3 cellular contexts compared by ENCODE assay signal in the genomic region with DNA sequence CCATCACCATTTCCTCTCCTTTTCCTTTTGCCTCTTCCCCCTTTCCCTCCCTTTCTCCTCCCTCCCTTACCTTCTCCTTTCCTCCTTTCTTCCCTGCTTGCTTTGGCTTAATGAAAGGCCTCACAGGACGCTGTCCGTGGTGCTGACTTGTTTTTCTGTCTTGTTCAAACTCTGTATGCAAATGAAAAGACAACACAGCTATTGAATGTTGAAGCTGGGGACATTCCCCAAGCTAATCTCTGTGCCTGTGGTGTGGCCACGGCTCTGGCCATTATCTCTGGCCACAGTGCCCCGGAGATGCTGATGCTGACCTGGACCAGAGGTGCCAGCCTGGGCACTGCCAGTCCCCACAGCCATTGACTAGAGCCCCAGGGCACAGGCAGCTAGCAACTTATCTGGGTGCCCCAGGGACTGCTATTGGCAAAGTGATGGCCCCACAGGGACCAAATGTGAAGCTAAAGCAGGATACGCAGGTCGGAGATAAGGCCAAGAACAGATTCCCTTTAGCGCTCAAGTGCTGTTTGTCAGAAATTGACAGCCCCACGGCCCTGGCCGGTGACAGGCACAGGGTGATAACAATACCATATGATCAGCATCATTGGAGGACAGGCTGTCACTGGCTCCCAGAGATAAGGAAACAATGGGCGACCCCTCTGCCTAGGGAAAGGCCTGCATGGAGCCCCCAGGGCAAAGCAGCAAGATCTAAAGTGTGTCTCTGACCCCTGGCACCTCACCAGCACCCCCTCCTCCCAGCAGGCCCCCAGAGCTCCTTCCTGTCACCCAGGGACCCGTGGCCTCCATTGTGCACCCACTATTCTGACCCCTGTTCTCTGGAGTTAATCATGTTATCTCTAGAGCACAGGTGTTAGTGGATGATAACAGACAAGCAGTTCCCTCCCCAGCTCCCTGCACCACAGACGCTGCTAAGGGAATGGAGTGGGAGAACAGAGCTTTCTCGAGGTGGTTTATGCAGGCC.
TF ChIP-seq lines count a peak whose summit lies in the region.

No MANE protein-coding gene starts in this region.

TF ChIP-seq in SK-N-SH treated with all-trans-retinoic acid at 6 μM for 48 hours, 23 proteins besides CTCF, POLR2A, EP300 and RAD21:
- TF ChIP-seq ZNF70 (CRISPR knock-in tag; IDR thresholded peaks at IDR 0.05) = no peak
- 0 out of 2 replicates have a peak, but pooled peaks have one; percentile 66 for TF ChIP-seq CSDC2 (CRISPR knock-in tag; IDR thresholded peaks at IDR 0.05)
- TF ChIP-seq ISL1 (CRISPR knock-in tag; IDR thresholded peaks at IDR 0.05) = no peak
- no peak for TF ChIP-seq TOX (CRISPR knock-in tag; IDR thresholded peaks at IDR 0.05; ENCODE audit: borderline replicate concordance)
- TF ChIP-seq TCF4 (CRISPR knock-in tag; IDR thresholded peaks at IDR 0.05; ENCODE audit: borderline replicate concordance) = peak; percentile 52; the same call in 1 of the 2 replicates
- TF ChIP-seq, protein P1, sequence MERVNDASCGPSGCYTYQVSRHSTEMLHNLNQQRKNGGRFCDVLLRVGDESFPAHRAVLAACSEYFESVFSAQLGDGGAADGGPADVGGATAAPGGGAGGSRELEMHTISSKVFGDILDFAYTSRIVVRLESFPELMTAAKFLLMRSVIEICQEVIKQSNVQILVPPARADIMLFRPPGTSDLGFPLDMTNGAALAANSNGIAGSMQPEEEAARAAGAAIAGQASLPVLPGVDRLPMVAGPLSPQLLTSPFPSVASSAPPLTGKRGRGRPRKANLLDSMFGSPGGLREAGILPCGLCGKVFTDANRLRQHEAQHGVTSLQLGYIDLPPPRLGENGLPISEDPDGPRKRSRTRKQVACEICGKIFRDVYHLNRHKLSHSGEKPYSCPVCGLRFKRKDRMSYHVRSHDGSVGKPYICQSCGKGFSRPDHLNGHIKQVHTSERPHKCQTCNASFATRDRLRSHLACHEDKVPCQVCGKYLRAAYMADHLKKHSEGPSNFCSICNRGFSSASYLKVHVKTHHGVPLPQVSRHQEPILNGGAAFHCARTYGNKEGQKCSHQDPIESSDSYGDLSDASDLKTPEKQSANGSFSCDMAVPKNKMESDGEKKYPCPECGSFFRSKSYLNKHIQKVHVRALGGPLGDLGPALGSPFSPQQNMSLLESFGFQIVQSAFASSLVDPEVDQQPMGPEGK (CRISPR knock-in tag; IDR thresholded peaks at IDR 0.05; ENCODE audit: borderline replicate concordance) = no peak
- TF ChIP-seq, protein P2, sequence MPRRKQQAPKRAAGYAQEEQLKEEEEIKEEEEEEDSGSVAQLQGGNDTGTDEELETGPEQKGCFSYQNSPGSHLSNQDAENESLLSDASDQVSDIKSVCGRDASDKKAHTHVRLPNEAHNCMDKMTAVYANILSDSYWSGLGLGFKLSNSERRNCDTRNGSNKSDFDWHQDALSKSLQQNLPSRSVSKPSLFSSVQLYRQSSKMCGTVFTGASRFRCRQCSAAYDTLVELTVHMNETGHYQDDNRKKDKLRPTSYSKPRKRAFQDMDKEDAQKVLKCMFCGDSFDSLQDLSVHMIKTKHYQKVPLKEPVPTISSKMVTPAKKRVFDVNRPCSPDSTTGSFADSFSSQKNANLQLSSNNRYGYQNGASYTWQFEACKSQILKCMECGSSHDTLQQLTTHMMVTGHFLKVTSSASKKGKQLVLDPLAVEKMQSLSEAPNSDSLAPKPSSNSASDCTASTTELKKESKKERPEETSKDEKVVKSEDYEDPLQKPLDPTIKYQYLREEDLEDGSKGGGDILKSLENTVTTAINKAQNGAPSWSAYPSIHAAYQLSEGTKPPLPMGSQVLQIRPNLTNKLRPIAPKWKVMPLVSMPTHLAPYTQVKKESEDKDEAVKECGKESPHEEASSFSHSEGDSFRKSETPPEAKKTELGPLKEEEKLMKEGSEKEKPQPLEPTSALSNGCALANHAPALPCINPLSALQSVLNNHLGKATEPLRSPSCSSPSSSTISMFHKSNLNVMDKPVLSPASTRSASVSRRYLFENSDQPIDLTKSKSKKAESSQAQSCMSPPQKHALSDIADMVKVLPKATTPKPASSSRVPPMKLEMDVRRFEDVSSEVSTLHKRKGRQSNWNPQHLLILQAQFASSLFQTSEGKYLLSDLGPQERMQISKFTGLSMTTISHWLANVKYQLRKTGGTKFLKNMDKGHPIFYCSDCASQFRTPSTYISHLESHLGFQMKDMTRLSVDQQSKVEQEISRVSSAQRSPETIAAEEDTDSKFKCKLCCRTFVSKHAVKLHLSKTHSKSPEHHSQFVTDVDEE (CRISPR knock-in tag; IDR thresholded peaks at IDR 0.05) = no peak
- TF ChIP-seq ZFP30 (CRISPR knock-in tag; IDR thresholded peaks at IDR 0.05) = peak; percentile 36; the same call in 1 of the 2 replicates
- TF ChIP-seq ZFP3 (CRISPR knock-in tag; IDR thresholded peaks at IDR 0.05) = no peak
- peak; percentile 87; the same call in 1 of the 2 replicates for TF ChIP-seq SNAI2 (CRISPR knock-in tag; IDR thresholded peaks at IDR 0.05)

TF ChIP-seq in K562, 482 proteins besides CTCF, POLR2A, EP300 and RAD21 (continues in another document):
- TF ChIP-seq EHMT2 (IDR thresholded peaks at IDR 0.05) (peak; percentile 100), CBFB (CRISPR knock-in tag; IDR thresholded peaks at IDR 0.05) (no peak), CXXC5 (CRISPR knock-in tag; IDR thresholded peaks at IDR 0.05) (peak; percentile 98), ZFPM2 (CRISPR knock-in tag; IDR thresholded peaks at IDR 0.05) (no peak), NR2C1 (IDR thresholded peaks at IDR 0.05) (no peak), NR2C1 (tag; IDR thresholded peaks at IDR 0.05) (no peak; the same call in 1 of the 2 replicates), CTBP1 (IDR thresholded peaks at IDR 0.05; ENCODE audit: borderline replicate concordance) (peak; percentile 69), CBX3 (IDR thresholded peaks at IDR 0.05; ENCODE audit: borderline replicate concordance in 1 of 2, low read length in 2 of 2) (no peak), ELF4 (CRISPR knock-in tag; IDR thresholded peaks at IDR 0.05) (peak; percentile 68; the same call in 1 of the 2 replicates), ZNF24 (IDR thresholded peaks at IDR 0.05) (no peak), TAF7 (tag; IDR thresholded peaks at IDR 0.05) (no peak), ZC3H8 (IDR thresholded peaks at IDR 0.05) (no peak), PCBP1 (IDR thresholded peaks at IDR 0.05; ENCODE audit: low read depth, low read length, poor library complexity, severe bottlenecking) (no peak), IRF2 (CRISPR knock-in tag; IDR thresholded peaks at IDR 0.05) (no peak), XRCC5 (IDR thresholded peaks at IDR 0.05; ENCODE audit: low read depth, low read length) (0 out of 2 replicates have a peak, but pooled peaks have one; percentile 45), SAFB (IDR thresholded peaks at IDR 0.05; ENCODE audit: borderline replicate concordance, low read depth, low read length) (no peak), CREB5 (CRISPR knock-in tag; IDR thresholded peaks at IDR 0.05) (no peak), FOS (IDR thresholded peaks at IDR 0.05; ENCODE audit: extremely low read depth, insufficient read length) (no peak)
- TF ChIP-seq, protein P3, sequence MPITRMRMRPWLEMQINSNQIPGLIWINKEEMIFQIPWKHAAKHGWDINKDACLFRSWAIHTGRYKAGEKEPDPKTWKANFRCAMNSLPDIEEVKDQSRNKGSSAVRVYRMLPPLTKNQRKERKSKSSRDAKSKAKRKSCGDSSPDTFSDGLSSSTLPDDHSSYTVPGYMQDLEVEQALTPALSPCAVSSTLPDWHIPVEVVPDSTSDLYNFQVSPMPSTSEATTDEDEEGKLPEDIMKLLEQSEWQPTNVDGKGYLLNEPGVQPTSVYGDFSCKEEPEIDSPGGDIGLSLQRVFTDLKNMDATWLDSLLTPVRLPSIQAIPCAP (CRISPR knock-in tag; IDR thresholded peaks at IDR 0.05; ENCODE audit: borderline replicate concordance) = no peak
- TF ChIP-seq, protein P4, sequence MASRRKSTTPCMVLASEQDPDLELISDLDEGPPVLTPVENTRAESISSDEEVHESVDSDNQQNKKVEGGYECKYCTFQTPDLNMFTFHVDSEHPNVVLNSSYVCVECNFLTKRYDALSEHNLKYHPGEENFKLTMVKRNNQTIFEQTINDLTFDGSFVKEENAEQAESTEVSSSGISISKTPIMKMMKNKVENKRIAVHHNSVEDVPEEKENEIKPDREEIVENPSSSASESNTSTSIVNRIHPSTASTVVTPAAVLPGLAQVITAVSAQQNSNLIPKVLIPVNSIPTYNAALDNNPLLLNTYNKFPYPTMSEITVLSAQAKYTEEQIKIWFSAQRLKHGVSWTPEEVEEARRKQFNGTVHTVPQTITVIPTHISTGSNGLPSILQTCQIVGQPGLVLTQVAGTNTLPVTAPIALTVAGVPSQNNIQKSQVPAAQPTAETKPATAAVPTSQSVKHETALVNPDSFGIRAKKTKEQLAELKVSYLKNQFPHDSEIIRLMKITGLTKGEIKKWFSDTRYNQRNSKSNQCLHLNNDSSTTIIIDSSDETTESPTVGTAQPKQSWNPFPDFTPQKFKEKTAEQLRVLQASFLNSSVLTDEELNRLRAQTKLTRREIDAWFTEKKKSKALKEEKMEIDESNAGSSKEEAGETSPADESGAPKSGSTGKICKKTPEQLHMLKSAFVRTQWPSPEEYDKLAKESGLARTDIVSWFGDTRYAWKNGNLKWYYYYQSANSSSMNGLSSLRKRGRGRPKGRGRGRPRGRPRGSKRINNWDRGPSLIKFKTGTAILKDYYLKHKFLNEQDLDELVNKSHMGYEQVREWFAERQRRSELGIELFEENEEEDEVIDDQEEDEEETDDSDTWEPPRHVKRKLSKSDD (conservative IDR thresholded peaks at IDR 0.05; ENCODE audit: low read length) = no peak

TF ChIP-seq in HepG2, 621 proteins besides CTCF, POLR2A, EP300 and RAD21 (continues in another document):
- no peak for TF ChIP-seq ZNF121 (CRISPR knock-in tag; IDR thresholded peaks at IDR 0.05)
- no peak for TF ChIP-seq AGO1 (IDR thresholded peaks at IDR 0.05; ENCODE audit: low read depth, low read length, poor library complexity, severe bottlenecking)
- no peak for TF ChIP-seq CC2D1A (CRISPR knock-in tag; IDR thresholded peaks at IDR 0.05)
- TF ChIP-seq FOXC1 (CRISPR knock-in tag; IDR thresholded peaks at IDR 0.05; ENCODE audit: borderline replicate concordance) = no peak
- no peak; the same call in 1 of the 2 replicates for TF ChIP-seq ARID4A (CRISPR knock-in tag; IDR thresholded peaks at IDR 0.05; ENCODE audit: borderline replicate concordance)
- no peak for TF ChIP-seq E2F2 (CRISPR knock-in tag; IDR thresholded peaks at IDR 0.05; ENCODE audit: borderline replicate concordance)
- peak; percentile 77; the same call in 1 of the 2 replicates for TF ChIP-seq REPIN1 (CRISPR knock-in tag; IDR thresholded peaks at IDR 0.05; ENCODE audit: borderline replicate concordance, low read depth)
- no peak for TF ChIP-seq ZNF484 (CRISPR knock-in tag; IDR thresholded peaks at IDR 0.05; ENCODE audit: borderline replicate concordance, low read depth)
- no peak for TF ChIP-seq ZNF616 (CRISPR knock-in tag; IDR thresholded peaks at IDR 0.05; ENCODE audit: low read depth)
- no peak for TF ChIP-seq DR1 (CRISPR knock-in tag; IDR thresholded peaks at IDR 0.05)
- TF ChIP-seq DRAP1 (CRISPR knock-in tag; IDR thresholded peaks at IDR 0.05) = peak; percentile 76
- TF ChIP-seq NKX3-1 (CRISPR knock-in tag; IDR thresholded peaks at IDR 0.05) = peak; percentile 88; the same call in 1 of the 2 replicates
- no peak for TF ChIP-seq ZC3H4 (CRISPR knock-in tag; IDR thresholded peaks at IDR 0.05; ENCODE audit: borderline replicate concordance)
- TF ChIP-seq ZMYM3 (CRISPR knock-in tag; IDR thresholded peaks at IDR 0.05) = no peak
- no peak for TF ChIP-seq ZBTB42 (CRISPR knock-in tag; IDR thresholded peaks at IDR 0.05)
- no peak; the same call in 1 of the 2 replicates for TF ChIP-seq PITX1 (CRISPR knock-in tag; IDR thresholded peaks at IDR 0.05)
- no peak for TF ChIP-seq PHF21A (CRISPR knock-in tag; IDR thresholded peaks at IDR 0.05)
